Comparison of ENCODE assay signal across 9 cellular contexts in the genomic region with DNA sequence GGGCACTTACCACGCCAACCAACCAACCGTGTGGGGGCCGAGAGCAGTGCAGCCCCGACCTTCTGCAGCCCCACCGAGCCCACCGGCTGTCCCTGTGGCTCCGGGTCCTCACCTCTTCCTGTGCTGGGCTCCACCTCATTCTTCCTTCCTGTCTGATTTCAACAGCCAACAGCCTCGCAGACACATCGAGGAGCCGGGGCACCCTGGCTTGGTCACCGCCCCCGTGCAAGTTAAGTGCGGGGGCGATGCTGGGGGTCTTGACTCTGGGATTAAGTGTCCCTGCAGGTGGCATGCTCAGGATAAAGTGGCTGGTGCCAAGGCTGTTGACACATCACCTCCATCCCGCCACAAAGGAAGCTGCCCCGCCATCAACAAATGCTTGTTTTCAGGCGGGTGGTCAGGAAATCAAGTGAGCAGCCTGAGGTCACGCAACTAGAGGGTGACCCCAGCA. TPM values are rescaled to one million over a fixed set of nuclear protein-coding genes. Genes with fewer than 3 reads are reported as not detected.
DNase-seq lines count a peak whose midpoint lies in the region; ATAC-seq, FAIRE-seq and TF ChIP-seq lines count a peak whose summit lies in the region.
"Had no signal": no experiment of that assay in that cellular context is flagged by ENCODE, and none has a peak within 500 bp of the region (broad histone marks: within the 10 kb centered on the region; RNA-seq: fewer than 3 reads in every experiment).

A gene with protein sequence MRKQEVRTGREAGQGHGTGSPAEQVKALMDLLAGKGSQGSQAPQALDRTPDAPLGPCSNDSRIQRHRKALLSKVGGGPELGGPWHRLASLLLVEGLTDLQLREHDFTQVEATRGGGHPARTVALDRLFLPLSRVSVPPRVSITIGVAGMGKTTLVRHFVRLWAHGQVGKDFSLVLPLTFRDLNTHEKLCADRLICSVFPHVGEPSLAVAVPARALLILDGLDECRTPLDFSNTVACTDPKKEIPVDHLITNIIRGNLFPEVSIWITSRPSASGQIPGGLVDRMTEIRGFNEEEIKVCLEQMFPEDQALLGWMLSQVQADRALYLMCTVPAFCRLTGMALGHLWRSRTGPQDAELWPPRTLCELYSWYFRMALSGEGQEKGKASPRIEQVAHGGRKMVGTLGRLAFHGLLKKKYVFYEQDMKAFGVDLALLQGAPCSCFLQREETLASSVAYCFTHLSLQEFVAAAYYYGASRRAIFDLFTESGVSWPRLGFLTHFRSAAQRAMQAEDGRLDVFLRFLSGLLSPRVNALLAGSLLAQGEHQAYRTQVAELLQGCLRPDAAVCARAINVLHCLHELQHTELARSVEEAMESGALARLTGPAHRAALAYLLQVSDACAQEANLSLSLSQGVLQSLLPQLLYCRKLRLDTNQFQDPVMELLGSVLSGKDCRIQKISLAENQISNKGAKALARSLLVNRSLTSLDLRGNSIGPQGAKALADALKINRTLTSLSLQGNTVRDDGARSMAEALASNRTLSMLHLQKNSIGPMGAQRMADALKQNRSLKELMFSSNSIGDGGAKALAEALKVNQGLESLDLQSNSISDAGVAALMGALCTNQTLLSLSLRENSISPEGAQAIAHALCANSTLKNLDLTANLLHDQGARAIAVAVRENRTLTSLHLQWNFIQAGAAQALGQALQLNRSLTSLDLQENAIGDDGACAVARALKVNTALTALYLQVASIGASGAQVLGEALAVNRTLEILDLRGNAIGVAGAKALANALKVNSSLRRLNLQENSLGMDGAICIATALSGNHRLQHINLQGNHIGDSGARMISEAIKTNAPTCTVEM (minus strand): TSS at position 102 of the 451 bp plus-strand sequence. CDS start 12,367 bp downstream, outside the sequence.

- H3K4me3 ChIP-seq in hepatocyte: no peak within 1 kb of the TSS

- no peak for ATAC-seq in HG03521 (IDR thresholded peaks at IDR 0.05; ENCODE audit: unreplicated experiment)
- ATAC-seq: HCT116 had no signal

- H3K36me3 ChIP-seq in hepatocyte (replicated peaks; ENCODE audit: insufficient read depth, low read depth): no peaks in the 10 kb centered on the region

- H3K9me3 ChIP-seq in hepatocyte (ENCODE audit: low read depth): no peaks in the 10 kb centered on the region

- no peaks in the 10 kb centered on the region for H3K27me3 ChIP-seq in hepatocyte

- H4K20me1 ChIP-seq in hepatocyte (ENCODE audit: insufficient read depth, poor library complexity, severe bottlenecking): no peaks in the 10 kb centered on the region

- peak; percentile 23 for DNase-seq in T-helper 22 cell (ENCODE audit: low read depth)
- peak; percentile 45 for DNase-seq in stimulated activated CD4-positive, alpha-beta T cell treated with anti-CD3 and anti-CD28 coated beads, Interleukin-4, amount 100 ng/mL, for 24 hours
- no peak for DNase-seq in urothelium cell line (ENCODE audit: low spot score)
- DNase-seq in hepatocyte (ENCODE audit: low spot score): no peak
- no peak for DNase-seq in NCI-H2227 treated with DMSO at 0.1 percent for 48 hours (lab: John Stamatoyannopoulos, UW)

- H3K4me1 Mint-ChIP-seq in brain: peaks cover 13% of the 10 kb centered on the region

- peak; percentile 47 for TF ChIP-seq POLR2A in GM19193 (IDR thresholded peaks at IDR 0.05; ENCODE audit: extremely low read depth, insufficient read depth, insufficient read length)

- peaks cover 3% of the 10 kb centered on the region for H3K27me3 Mint-ChIP-seq in brain

- H3K27ac ChIP-seq in hepatocyte: no peak within 1 kb of the TSS

- H3K79me2 ChIP-seq in hepatocyte: no peaks in the 10 kb centered on the region

- no peak for FAIRE-seq in urothelium cell line (lab: Jason Lieb, UNC)

- H3K4me2 ChIP-seq in hepatocyte: no peak within 1 kb of the TSS

- TF ChIP-seq CTCF in brain (conservative IDR thresholded peaks at IDR 0.05) (no peak), hepatocyte (IDR thresholded peaks at IDR 0.05; ENCODE audit: poor library complexity) (no peak)

- no peak within 1 kb of the TSS for H2AFZ ChIP-seq in hepatocyte

- H3K27ac Mint-ChIP-seq in brain: peak within 1 kb of the TSS in 3 of 5 experiments; percentile 26 to 71 (median 50)

- H3K36me3 Mint-ChIP-seq in brain: peaks cover under 1% of the 10 kb centered on the region

- H3K9me3 Mint-ChIP-seq in brain: peaks cover 0 to 1% (median 0%) of the 10 kb centered on the region in 5 experiments

- H3K4me1 ChIP-seq in hepatocyte (ENCODE audit: insufficient read depth): peaks cover 19% of the 10 kb centered on the region

- H3K9me2 ChIP-seq in hepatocyte (replicated peaks; ENCODE audit: insufficient read depth): no peaks in the 10 kb centered on the region

- WGBS in hepatocyte (ENCODE audit: low lambda C conversion rate, missing lambda C conversion rate): 78% methylated on average over 18 of the region's 18 CpGs

- no peak within 1 kb of the TSS for H3K4me3 Mint-ChIP-seq in brain

RNA-seq across cellular contexts. Expression of the gene that starts here (rescaled TPM):
- polyA plus RNA-seq in brain (ENCODE audit: insufficient read depth, low read depth, low replicate concordance) (0.14 TPM), hepatocyte (0.15 and 0.17 TPM in 2 replicates)
- 0.10 TPM in 1 of 2 replicates, not detected in the other for total RNA-seq in hepatocyte

Comparison
In these comparisons a context has a peak if more than half of its experiments do, and no peak if none do; other contexts are left out.
1. DNase-seq: peak in T-helper 22 cell (single experiment) and stimulated activated CD4-positive, alpha-beta T cell treated with anti-CD3 and anti-CD28 coated beads, Interleukin-4, amount 100 ng/mL, for 24 hours (single experiment); none in urothelium cell line (single experiment), hepatocyte (single experiment) and NCI-H2227 treated with DMSO at 0.1 percent for 48 hours (single experiment).